1 cellular context compared by ENCODE assay signal in the genomic region with DNA sequence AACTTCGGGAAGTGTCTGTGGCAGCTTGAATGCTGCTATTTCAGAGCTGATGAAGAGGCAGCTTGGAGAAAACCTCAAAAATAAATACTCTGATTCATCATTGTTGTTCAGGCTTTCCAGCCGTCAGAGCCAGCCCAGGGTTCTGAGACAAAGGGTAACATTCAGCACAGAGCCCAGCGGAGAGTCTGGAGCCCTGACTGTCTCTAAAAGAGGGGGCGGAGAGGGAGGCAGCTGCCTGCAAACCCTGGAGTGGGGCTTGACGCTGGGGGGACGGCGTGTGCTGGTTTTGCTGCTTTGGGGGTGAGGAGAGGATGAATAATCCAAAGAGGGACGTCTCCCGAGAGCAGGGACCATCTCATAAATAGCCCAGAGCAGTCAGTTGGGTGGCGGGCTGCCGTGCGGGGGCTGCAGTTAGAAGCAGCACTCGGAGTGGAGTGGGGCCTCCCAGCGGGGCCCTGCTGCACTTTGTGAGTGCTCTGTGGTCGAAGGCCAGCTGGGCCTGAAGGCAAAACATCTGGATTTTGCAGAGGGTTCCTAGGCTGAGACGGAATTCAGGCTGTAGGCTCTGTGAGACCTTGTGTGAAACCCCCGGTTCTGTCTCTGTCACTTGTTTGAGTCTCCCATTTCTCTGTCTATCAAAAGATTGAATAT.
TF ChIP-seq lines count a peak whose summit lies in the region.

No MANE protein-coding gene starts in this region.

TF ChIP-seq in IMR-90, 13 proteins besides CTCF, POLR2A, EP300 and RAD21 (continued from another document):
- peak; percentile 34; the same call in 1 of the 2 replicates for TF ChIP-seq FOS (IDR thresholded peaks at IDR 0.05; ENCODE audit: low read depth, low read length)
- TF ChIP-seq CEBPB (IDR thresholded peaks at IDR 0.05; ENCODE audit: low read depth, low read length): no peak
